In genomic region chr2:241514545-241514944, GRCh38 we compare ENCODE assay signal across 27 cellular contexts. TPM values are rescaled to one million over a fixed set of nuclear protein-coding genes. Genes with fewer than 3 reads are reported as not detected.
DNase-seq lines count a peak whose midpoint lies in the region; ATAC-seq and TF ChIP-seq lines count a peak whose summit lies in the region.
"Had no signal": no experiment of that assay in that cellular context is flagged by ENCODE, and none has a peak within 500 bp of the region (broad histone marks: within the 10 kb centered on the region; RNA-seq: fewer than 3 reads in every experiment).

No MANE protein-coding gene starts in this region.

- H3K4me3 Mint-ChIP-seq in activated naive CD8-positive, alpha-beta T cell treated with anti-CD3 and anti-CD28 coated beads for 36 hours, result no peak overlapping the region
- no peak overlapping the region for H3K4me3 Mint-ChIP-seq in activated naive CD8-positive, alpha-beta T cell treated with anti-CD3 and anti-CD28 coated beads, Interleukin-2, amount 50 U/mL, for 24 hours
- H3K4me3 Mint-ChIP-seq: CD4-positive, alpha-beta memory T cell; memory B cell; stimulated activated naive B cell treated with anti-CD40 and anti-IgM and Interleukin-4, amounts not matched to agents 10 μg/mL and 1 μg/mL and 100 μg/mL, for 72 hours; T-helper 1 cell treated with Interleukin-12 subunit alpha and Interleukin-12 subunit beta and Interleukin-4 antibody, amounts not matched to agents 30 μg/mL and 1 μg/mL, for 36 hours had no signal

- no peak for DNase-seq in activated naive CD8-positive, alpha-beta T cell treated with anti-CD3 and anti-CD28 coated beads for 36 hours
- no peak for DNase-seq in activated naive CD8-positive, alpha-beta T cell treated with anti-CD3 and anti-CD28 coated beads, Interleukin-2, amount 50 U/mL, for 24 hours
- DNase-seq in MM.1S (no peak), osteoblast (ENCODE audit: insufficient read length, low spot score, missing footprints) (peak; percentile 80), DMS 273 treated with DMSO at 0.1 percent for 48 hours (lab: John Stamatoyannopoulos, UW) (no peak), T1000 (lab: John Stamatoyannopoulos, UW) (no peak)
- DNase-seq: 8988T; activated CD4-positive, alpha-beta T cell treated with anti-CD3 and anti-CD28 coated beads for 48 hours; activated naive CD4-positive, alpha-beta T cell; activated T-cell treated with anti-CD3 and anti-CD28 coated beads, Interleukin-2, amount 50 U/mL, for 48 hours; amniotic stem cell; brain microvascular endothelial cell; CD4-positive, alpha-beta memory T cell; H7; heart right ventricle; KG1; NCI-H1436 treated with DMSO at 0.1 percent for 48 hours; NCI-H748 treated with DMSO at 0.1 percent for 48 hours; right lobe of liver; RPMI8226; stimulated activated CD4-positive, alpha-beta T cell treated with anti-CD3 and anti-CD28 coated beads, Interleukin-4, amount 100 ng/mL, for 4 hours; stimulated activated naive B cell treated with anti-CD40 and anti-IgM and Interleukin-4, amounts not matched to agents 10 μg/mL and 1 μg/mL and 100 μg/mL, for 72 hours; uterus had no signal

- TF ChIP-seq CTCF in MM.1S (IDR thresholded peaks at IDR 0.05; ENCODE audit: low read length) (no peak), osteoblast (IDR thresholded peaks at IDR 0.05; ENCODE audit: extremely low read depth, low read depth, low read length) (no peak)

- no peak overlapping the region for H3K9ac ChIP-seq in MM.1S (ENCODE audit: low read length)

- H3K36me3 ChIP-seq in MM.1S (replicated peaks; ENCODE audit: insufficient read depth, low read length) (no peaks in the 10 kb centered on the region), osteoblast (ENCODE audit: insufficient read depth, low read length) (no peaks in the 10 kb centered on the region)
- H3K36me3 ChIP-seq: brain microvascular endothelial cell, heart right ventricle, right lobe of liver, uterus had no signal

- H3K4me2 ChIP-seq in MM.1S (ENCODE audit: low read depth, low read length) (0 out of 2 replicates have a peak overlapping the region, but pooled peaks have one; percentile 23), osteoblast (ENCODE audit: insufficient read depth, low read length) (no peak overlapping the region)

- peaks cover 19% of the 10 kb centered on the region for H3F3A ChIP-seq in MM.1S (ENCODE audit: insufficient read depth, low read length)

- H3K4me3 ChIP-seq in MM.1S (ENCODE audit: low read length) (no peak overlapping the region), osteoblast (ENCODE audit: insufficient read depth, low read length) (no peak overlapping the region)
- H3K4me3 ChIP-seq: heart right ventricle, right lobe of liver, uterus had no signal

- H3K79me2 ChIP-seq in MM.1S (ENCODE audit: low read length), result no peaks in the 10 kb centered on the region
- H3K79me2 ChIP-seq in osteoblast (ENCODE audit: insufficient read depth, low read length), result no peaks in the 10 kb centered on the region

- H3K36me3 Mint-ChIP-seq in activated naive CD8-positive, alpha-beta T cell treated with anti-CD3 and anti-CD28 coated beads for 36 hours, result peaks cover 4% of the 10 kb centered on the region
- H3K36me3 Mint-ChIP-seq in activated naive CD8-positive, alpha-beta T cell treated with anti-CD3 and anti-CD28 coated beads, Interleukin-2, amount 50 U/mL, for 24 hours (ENCODE audit: low read depth), result peaks cover 2% of the 10 kb centered on the region
- H3K36me3 Mint-ChIP-seq: CD4-positive, alpha-beta memory T cell; memory B cell had no signal

- H2AFZ ChIP-seq in MM.1S (ENCODE audit: low read length) (no peak overlapping the region), osteoblast (ENCODE audit: low read length) (peak overlapping the region; percentile 71)

- H3K27ac ChIP-seq in MM.1S (ENCODE audit: low read length), result no peak overlapping the region
- H3K27ac ChIP-seq in osteoblast (ENCODE audit: low read depth, low read length), result peak overlapping the region; percentile 2
- H3K27ac ChIP-seq: brain microvascular endothelial cell, heart right ventricle, right lobe of liver, uterus had no signal

- no peaks in the 10 kb centered on the region for H3K9me2 ChIP-seq in MM.1S (replicated peaks; ENCODE audit: insufficient read depth, low read length)

- H3K9me3 ChIP-seq in MM.1S (replicated peaks; ENCODE audit: insufficient read depth, low read length) (no peaks in the 10 kb centered on the region), osteoblast (ENCODE audit: low read depth, low read length) (no peaks in the 10 kb centered on the region)
- H3K9me3 ChIP-seq: heart right ventricle, right lobe of liver, uterus had no signal

- H3K27me3 ChIP-seq in MM.1S (replicated peaks; ENCODE audit: insufficient read depth, low read length) (peaks cover 41% of the 10 kb centered on the region), osteoblast (ENCODE audit: insufficient read depth, low read length) (peaks cover 5% of the 10 kb centered on the region)
- H3K27me3 ChIP-seq: brain microvascular endothelial cell, right lobe of liver, uterus had no signal

- H3K27ac Mint-ChIP-seq in activated naive CD8-positive, alpha-beta T cell treated with anti-CD3 and anti-CD28 coated beads for 36 hours, result peak overlapping the region; percentile 44
- H3K27ac Mint-ChIP-seq in activated naive CD8-positive, alpha-beta T cell treated with anti-CD3 and anti-CD28 coated beads, Interleukin-2, amount 50 U/mL, for 24 hours, result no peak overlapping the region
- H3K27ac Mint-ChIP-seq: CD4-positive, alpha-beta memory T cell; memory B cell; stimulated activated naive B cell treated with anti-CD40 and anti-IgM and Interleukin-4, amounts not matched to agents 10 μg/mL and 1 μg/mL and 100 μg/mL, for 72 hours had no signal

- H3K9me3 Mint-ChIP-seq in activated naive CD8-positive, alpha-beta T cell treated with anti-CD3 and anti-CD28 coated beads for 36 hours, result peaks cover 5% of the 10 kb centered on the region
- H3K9me3 Mint-ChIP-seq in activated naive CD8-positive, alpha-beta T cell treated with anti-CD3 and anti-CD28 coated beads, Interleukin-2, amount 50 U/mL, for 24 hours, result peaks cover 9% of the 10 kb centered on the region

- peaks cover 23% of the 10 kb centered on the region for H3K4me1 Mint-ChIP-seq in activated naive CD8-positive, alpha-beta T cell treated with anti-CD3 and anti-CD28 coated beads for 36 hours
- H3K4me1 Mint-ChIP-seq in activated naive CD8-positive, alpha-beta T cell treated with anti-CD3 and anti-CD28 coated beads, Interleukin-2, amount 50 U/mL, for 24 hours, result peaks cover 12% of the 10 kb centered on the region

- peaks cover 24% of the 10 kb centered on the region for H3K4me1 ChIP-seq in MM.1S (ENCODE audit: low read length)
- peaks cover 10% of the 10 kb centered on the region for H3K4me1 ChIP-seq in osteoblast (ENCODE audit: insufficient read depth, low read length)
- H3K4me1 ChIP-seq: uterus had no signal

- no peak for ATAC-seq in activated naive CD8-positive, alpha-beta T cell treated with anti-CD3 and anti-CD28 coated beads, Interleukin-2, amount 50 U/mL, for 24 hours
- ATAC-seq in esophagus mucosa, result peak; percentile 9
- no peak for ATAC-seq in GM19467 (IDR thresholded peaks at IDR 0.05; ENCODE audit: unreplicated experiment)
- ATAC-seq: stimulated activated naive B cell treated with anti-CD40 and anti-IgM and Interleukin-4, amounts not matched to agents 10 μg/mL and 1 μg/mL and 100 μg/mL, for 72 hours had no signal

- H3K27me3 Mint-ChIP-seq in activated naive CD8-positive, alpha-beta T cell treated with anti-CD3 and anti-CD28 coated beads for 36 hours, result peaks cover 2% of the 10 kb centered on the region
- peaks cover 5% of the 10 kb centered on the region for H3K27me3 Mint-ChIP-seq in activated naive CD8-positive, alpha-beta T cell treated with anti-CD3 and anti-CD28 coated beads, Interleukin-2, amount 50 U/mL, for 24 hours
- H3K27me3 Mint-ChIP-seq: stimulated activated naive B cell treated with anti-CD40 and anti-IgM and Interleukin-4, amounts not matched to agents 10 μg/mL and 1 μg/mL and 100 μg/mL, for 72 hours had no signal

- H4K20me1 ChIP-seq in MM.1S (ENCODE audit: insufficient read depth, low read length), result no peaks in the 10 kb centered on the region
- no peaks in the 10 kb centered on the region for H4K20me1 ChIP-seq in osteoblast (ENCODE audit: insufficient read depth, low read length)

RNA-seq across cellular contexts. Expression of gene STK25, which starts 6.2 kb away (rescaled TPM):
- total RNA-seq in activated naive CD8-positive, alpha-beta T cell treated with anti-CD3 and anti-CD28 coated beads for 36 hours, result 10 to 100 TPM; 86.2 to 87.7 TPM
- 82.4 TPM for total RNA-seq in esophagus mucosa
- total RNA-seq in osteoblast, result 189 and 227 TPM in 2 replicates

RNA-seq across cellular contexts. Expression of gene BOK, which starts 44.0 kb away (rescaled TPM):
- total RNA-seq in activated naive CD8-positive, alpha-beta T cell treated with anti-CD3 and anti-CD28 coated beads for 36 hours, result under 1 TPM in 1 of 2 experiments, not detected in 1; 0.08 TPM
- 35.0 TPM for total RNA-seq in esophagus mucosa
- 33.3 and 41.3 TPM in 2 replicates for total RNA-seq in osteoblast
- total RNA-seq: CD4-positive, alpha-beta memory T cell had no signal

Comparison
In these comparisons a context has a peak if more than half of its experiments do, and no peak if none do; other contexts are left out.
1. RNA of gene BOK, which starts 44.0 kb away (total RNA-seq): 33.3 to 41.3 TPM in osteoblast and 35.0 TPM in esophagus mucosa (single experiment); 0.08 TPM in activated naive CD8-positive, alpha-beta T cell treated with anti-CD3 and anti-CD28 coated beads for 36 hours; every median in the first group is over 10 times any median in the second.